18 cellular contexts compared by ENCODE assay signal in genomic region chr11:44338721-44339529, GRCh38. TPM values are rescaled to one million over a fixed set of nuclear protein-coding genes. Genes with fewer than 3 reads are reported as not detected.
DNase-seq lines count a peak whose midpoint lies in the region; ATAC-seq and TF ChIP-seq lines count a peak whose summit lies in the region.
"Had no signal": no experiment of that assay in that cellular context is flagged by ENCODE, and none has a peak within 500 bp of the region (broad histone marks: within the 10 kb centered on the region; RNA-seq: fewer than 3 reads in every experiment).

No MANE protein-coding gene starts in this region.

- H3K27ac ChIP-seq in SJCRH30 (peak overlapping the region; percentile 75; the same call in 1 of the 2 replicates), neuronal stem cell (replicated peaks; ENCODE audit: low read length) (no peak overlapping the region), colonic mucosa (no peak overlapping the region)
- H3K27ac ChIP-seq: BLaER1 treated with 17β-estradiol and CSF1 and Interleukin-3, amounts not matched to agents 10 nM and 100 nM had no signal

- TF ChIP-seq CTCF in colonic mucosa (IDR thresholded peaks at IDR 0.05) = no peak

- ATAC-seq in activated T-helper 17 cell treated with anti-CD3 and anti-CD28 coated beads, Interleukin-2, amount 50 U/mL, for 72 hours (replicated peaks) = no peak
- ATAC-seq: HCT116, SK-N-SH treated with all-trans-retinoic acid at 6 μM for 48 hours had no signal

- H4K91ac ChIP-seq in neuronal stem cell (ENCODE audit: low read depth, low read length, poor library complexity) = no peak overlapping the region

- no peaks in the 10 kb centered on the region for H3K36me3 Mint-ChIP-seq in activated T-helper 17 cell treated with anti-CD3 and anti-CD28 coated beads, Interleukin-2, amount 50 U/mL, for 72 hours (ENCODE audit: low read depth)
- H3K36me3 Mint-ChIP-seq: IgD-negative memory B cell had no signal

- no peak overlapping the region for H4K8ac ChIP-seq in neuronal stem cell (ENCODE audit: low read depth, low read length)

- H3K27ac Mint-ChIP-seq in activated T-helper 17 cell treated with anti-CD3 and anti-CD28 coated beads, Interleukin-2, amount 50 U/mL, for 72 hours = no peak overlapping the region
- H3K27ac Mint-ChIP-seq: IgD-negative memory B cell; T-helper 1 cell treated with Interleukin-12 subunit alpha and Interleukin-12 subunit beta and Interleukin-4 antibody, amounts not matched to agents 30 μg/mL and 1 μg/mL, for 36 hours had no signal

- no peak overlapping the region for H3K4me3 Mint-ChIP-seq in activated T-helper 17 cell treated with anti-CD3 and anti-CD28 coated beads, Interleukin-2, amount 50 U/mL, for 72 hours
- H3K4me3 Mint-ChIP-seq: IgD-negative memory B cell; T-helper 1 cell treated with Interleukin-12 subunit alpha and Interleukin-12 subunit beta and Interleukin-4 antibody, amounts not matched to agents 30 μg/mL and 1 μg/mL, for 36 hours had no signal

- H3K14ac ChIP-seq in neuronal stem cell (ENCODE audit: low read length) = no peak overlapping the region

- no peaks in the 10 kb centered on the region for H3K9me3 Mint-ChIP-seq in activated T-helper 17 cell treated with anti-CD3 and anti-CD28 coated beads, Interleukin-2, amount 50 U/mL, for 72 hours
- H3K9me3 Mint-ChIP-seq: IgD-negative memory B cell; T-helper 1 cell treated with Interleukin-12 subunit alpha and Interleukin-12 subunit beta and Interleukin-4 antibody, amounts not matched to agents 30 μg/mL and 1 μg/mL, for 36 hours had no signal

- H3K9ac ChIP-seq in neuronal stem cell (ENCODE audit: low read depth, low read length, poor library complexity) = no peak overlapping the region
- H3K9ac ChIP-seq in colonic mucosa (ENCODE audit: low read depth in 2 of 2, low read length in 2 of 2) = no peak overlapping the region
- H3K9ac ChIP-seq: BLaER1 treated with 17β-estradiol and CSF1 and Interleukin-3, amounts not matched to agents 10 nM and 100 nM had no signal

- H3K4me1 ChIP-seq in SJCRH30 (peaks cover 23% of the 10 kb centered on the region), neuronal stem cell (ENCODE audit: control insufficient read depth in 2 of 2, insufficient read depth in 1 of 2, low read depth in 1 of 2, low read length in 2 of 2) (peaks cover 0 to 8% of the 10 kb centered on the region in 2 donors), colonic mucosa (no peaks in the 10 kb centered on the region)

- no peak overlapping the region for H2BK15ac ChIP-seq in neuronal stem cell (ENCODE audit: low read length)

- DNase-seq in NCI-H1436 (lab: John Stamatoyannopoulos, UW) (peak; percentile 11), NCI-H1436 treated with DMSO at 0.1 percent for 48 hours (lab: John Stamatoyannopoulos, UW) (no peak), NCI-H1417 treated with DMSO at 0.1 percent for 48 hours (lab: John Stamatoyannopoulos, UW) (peak; percentile 64), SJCRH30 (no peak), neuronal stem cell (ENCODE audit: low spot score) (no peak), colonic mucosa (no peak)
- DNase-seq in activated CD4-positive, alpha-beta T cell treated with anti-CD3 and anti-CD28 coated beads, Interleukin-2, amount 50 U/mL, for 1 hour = no peak
- DNase-seq: DMS53, MV-4-11, NCI-H1694 treated with DMSO at 0.1 percent for 48 hours, NCI-H524 had no signal

- H3K9me3 ChIP-seq in SJCRH30 (replicated peaks) = no peaks in the 10 kb centered on the region
- no peaks in the 10 kb centered on the region for H3K9me3 ChIP-seq in neuronal stem cell (replicated peaks in 1 of 2; ENCODE audit: control insufficient read depth in 2 of 2, insufficient read depth in 1 of 2, low read depth in 1 of 2, low read length in 2 of 2)
- no peaks in the 10 kb centered on the region for H3K9me3 ChIP-seq in colonic mucosa
- H3K9me3 ChIP-seq: BLaER1 treated with 17β-estradiol and CSF1 and Interleukin-3, amounts not matched to agents 10 nM and 100 nM had no signal

- no peak overlapping the region for H2BK12ac ChIP-seq in neuronal stem cell (ENCODE audit: low read length)

- H3K36me3 ChIP-seq in SJCRH30 (no peaks in the 10 kb centered on the region), neuronal stem cell (replicated peaks in 1 of 2; ENCODE audit: control insufficient read depth in 2 of 2, insufficient read depth in 2 of 2, low read length in 2 of 2) (no peaks in the 10 kb centered on the region), colonic mucosa (no peaks in the 10 kb centered on the region)
- H3K36me3 ChIP-seq: BLaER1 treated with 17β-estradiol and CSF1 and Interleukin-3, amounts not matched to agents 10 nM and 100 nM had no signal

- no peak overlapping the region for H3K23ac ChIP-seq in neuronal stem cell (ENCODE audit: low read depth, low read length, poor library complexity)

- H2BK5ac ChIP-seq in neuronal stem cell (ENCODE audit: low read length) = no peak overlapping the region

- H2BK120ac ChIP-seq in neuronal stem cell (ENCODE audit: low read depth, low read length) = no peak overlapping the region

- H3K4me3 ChIP-seq in SJCRH30 = no peak overlapping the region
- no peak overlapping the region for H3K4me3 ChIP-seq in neuronal stem cell (ENCODE audit: low read length in 2 of 2)
- H3K4me3 ChIP-seq in colonic mucosa = no peak overlapping the region
- H3K4me3 ChIP-seq: BLaER1 treated with 17β-estradiol and CSF1 and Interleukin-3, amounts not matched to agents 10 nM and 100 nM had no signal

- H3K27me3 Mint-ChIP-seq in activated T-helper 17 cell treated with anti-CD3 and anti-CD28 coated beads, Interleukin-2, amount 50 U/mL, for 72 hours = peaks cover 50% of the 10 kb centered on the region

- no peaks in the 10 kb centered on the region for H3K4me1 Mint-ChIP-seq in activated T-helper 17 cell treated with anti-CD3 and anti-CD28 coated beads, Interleukin-2, amount 50 U/mL, for 72 hours
- H3K4me1 Mint-ChIP-seq: IgD-negative memory B cell had no signal

- no peaks in the 10 kb centered on the region for H3K79me1 ChIP-seq in neuronal stem cell (ENCODE audit: low read depth, low read length)

- no peak overlapping the region for H2AFZ ChIP-seq in neuronal stem cell (ENCODE audit: low read length)

- H3K18ac ChIP-seq in neuronal stem cell (ENCODE audit: low read length) = peak overlapping the region; percentile 6

- intact Hi-C loops in colonic mucosa (cut with DNase I) = no loop called here

- no peaks in the 10 kb centered on the region for H3K27me3 ChIP-seq in SJCRH30
- H3K27me3 ChIP-seq in neuronal stem cell (ENCODE audit: control insufficient read depth in 3 of 3, insufficient read depth in 3 of 3, low read depth in 1 of 3, low read length in 3 of 3) = peaks cover 0 to 72% (median 24%) of the 10 kb centered on the region in 3 experiments
- H3K27me3 ChIP-seq in colonic mucosa = peaks cover 6% of the 10 kb centered on the region

- H3K4ac ChIP-seq in neuronal stem cell (ENCODE audit: low read length) = no peak overlapping the region

- peak overlapping the region; percentile 1 for H2AK5ac ChIP-seq in neuronal stem cell (ENCODE audit: low read depth, low read length)

- no CpG with 5 or more reads among the region's 16 CpGs for WGBS in neuronal stem cell (ENCODE audit: extremely low coverage in 2 of 2, insufficient read length in 2 of 2, insufficient replicate concordance in 1 of 2), 2 donors

- H3K4me2 ChIP-seq in neuronal stem cell (ENCODE audit: insufficient read depth, low read length, poor library complexity, severe bottlenecking) = no peak overlapping the region
- H3K4me2 ChIP-seq: BLaER1 treated with 17β-estradiol and CSF1 and Interleukin-3, amounts not matched to agents 10 nM and 100 nM had no signal

RNA-seq across cellular contexts. Expression of gene ALX4, which starts 29.0 kb away (rescaled TPM):
- total RNA-seq in SJCRH30 (2014; rRNA removed; shearing (Covaris generic)) = 1.1 and 1.4 TPM in 2 replicates
- polyA plus RNA-seq in neuronal stem cell (2013, experiment 1 of 2) = not detected
- 0.01 TPM for polyA plus RNA-seq in neuronal stem cell (2013, experiment 2 of 2)
- not detected for total RNA-seq in colonic mucosa
- total RNA-seq in activated T-helper 17 cell treated with anti-CD3 and anti-CD28 coated beads, Interleukin-2, amount 50 U/mL, for 72 hours = not detected
- total RNA-seq: HT-29 had no signal
- polyA plus RNA-seq: IgD-negative memory B cell had no signal

Comparison
In these comparisons a context has a peak if more than half of its experiments do, and no peak if none do; other contexts are left out.
1. DNase-seq: peak in NCI-H1436 (single experiment) and NCI-H1417 treated with DMSO at 0.1 percent for 48 hours (single experiment); none in NCI-H1436 treated with DMSO at 0.1 percent for 48 hours (single experiment), SJCRH30 (0 of 2), neuronal stem cell (single experiment), colonic mucosa (single experiment) and activated CD4-positive, alpha-beta T cell treated with anti-CD3 and anti-CD28 coated beads, Interleukin-2, amount 50 U/mL, for 1 hour (single experiment).